ENCODE assay signal across 14 cellular contexts in genomic region chr11:86370922-86371614, GRCh38. TPM values are rescaled to one million over a fixed set of nuclear protein-coding genes. Genes with fewer than 3 reads are reported as not detected.
DNase-seq lines count a peak whose midpoint lies in the region; ATAC-seq, FAIRE-seq and TF ChIP-seq lines count a peak whose summit lies in the region.
"Had no signal": no experiment of that assay in that cellular context is flagged by ENCODE, and none has a peak within 500 bp of the region (broad histone marks: within the 10 kb centered on the region; RNA-seq: fewer than 3 reads in every experiment).

No MANE protein-coding gene starts in this region.

- H3K4me1 ChIP-seq in Caco-2 (peaks cover 14% of the 10 kb centered on the region), K562 (replicated peaks in 1 of 2; ENCODE audit: control insufficient read depth in 2 of 2, insufficient read depth in 2 of 2, low read length in 2 of 2) (peaks cover 0 to 4% of the 10 kb centered on the region in 2 experiments; a peak in 2 of 5 replicates), keratinocyte (ENCODE audit: control insufficient read depth, extremely low read depth, insufficient read depth, low read length) (peaks cover 18% of the 10 kb centered on the region)
- H3K4me1 ChIP-seq: psoas muscle had no signal

- H3K9me3 ChIP-seq in Caco-2 (peaks cover 12% of the 10 kb centered on the region), K562 (replicated peaks; ENCODE audit: control insufficient read depth, insufficient read depth, low read depth, low read length) (0 out of 2 replicates have a peak, but pooled peaks cover 2% of the 10 kb centered on the region), keratinocyte (ENCODE audit: control insufficient read depth, low read depth, low read length) (peaks cover 4% of the 10 kb centered on the region)
- H3K9me3 ChIP-seq: psoas muscle had no signal

- H3K36me3 ChIP-seq in Caco-2 (ENCODE audit: control insufficient read depth, insufficient read depth, low read length) (no peaks in the 10 kb centered on the region), K562 (ENCODE audit: control insufficient read depth, insufficient read depth, low read length) (no peaks in the 10 kb centered on the region), keratinocyte (ENCODE audit: control insufficient read depth in 2 of 2, extremely low read depth in 1 of 2, insufficient read depth in 2 of 2, low read length in 2 of 2) (no peaks in the 10 kb centered on the region)

- H4K20me1 ChIP-seq in K562 (replicated peaks; ENCODE audit: control insufficient read depth, insufficient read depth, low read length) (no peaks in the 10 kb centered on the region), keratinocyte (ENCODE audit: control insufficient read depth, extremely low read depth, insufficient read depth, low read length) (no peaks in the 10 kb centered on the region)

- H2AFZ ChIP-seq in K562 (ENCODE audit: low read depth, low read length) (peak overlapping the region; percentile 21; the same call in 1 of the 2 replicates), keratinocyte (ENCODE audit: control insufficient read depth, low read length) (peak overlapping the region; percentile 27)

- dilution Hi-C loops in keratinocyte (cut with MboI; ENCODE audit: extremely low pct_ligation_motif_present, low sequenced_read_pairs) = no loop called here

- ATAC-seq in K562 (peak; percentile 72), HG03108 (IDR thresholded peaks at IDR 0.05; ENCODE audit: unreplicated experiment) (no peak)
- ATAC-seq: WTC11 had no signal

- H3K4me3 ChIP-seq in Caco-2 (ENCODE audit: low read depth, low read length) = no peak overlapping the region
- H3K4me3 ChIP-seq in K562 = no peak overlapping the region
- H3K4me3 ChIP-seq in keratinocyte (ENCODE audit: control insufficient read depth in 2 of 3, extremely low read depth in 1 of 3, insufficient read depth in 2 of 3, low read depth in 1 of 3, low read length in 3 of 3) = no peak overlapping the region
- H3K4me3 ChIP-seq: lung, psoas muscle had no signal

- H3K27me3 ChIP-seq in Caco-2 (replicated peaks; ENCODE audit: control insufficient read depth, insufficient read depth, low read length) (no peaks in the 10 kb centered on the region), K562 (ENCODE audit: control insufficient read depth in 2 of 2, insufficient read depth in 2 of 2, low read length in 2 of 2) (no peaks in the 10 kb centered on the region; a peak in 1 of 5 replicates), keratinocyte (ENCODE audit: control insufficient read depth, extremely low read depth, insufficient read depth, low read length) (no peaks in the 10 kb centered on the region)

- no peak for TF ChIP-seq CTCF in Caco-2 (IDR thresholded peaks at IDR 0.05; ENCODE audit: insufficient read depth in 1 of 2, low read depth in 1 of 2, low read length in 1 of 2, severe bottlenecking in 1 of 2, unreplicated experiment in 1 of 2)
- no peak for TF ChIP-seq CTCF in K562 (IDR thresholded peaks at IDR 0.05 in 2 of 3, conservative IDR thresholded peaks at IDR 0.05 in 1 of 3; ENCODE audit: insufficient read depth in 2 of 3, low read depth in 1 of 3, low read length in 3 of 3)
- TF ChIP-seq CTCF in keratinocyte (optimal IDR thresholded peaks at IDR 0.05 in 1 of 3, IDR thresholded peaks at IDR 0.05 in 1 of 3, conservative IDR thresholded peaks at IDR 0.05 in 1 of 3; ENCODE audit: extremely low read depth in 1 of 3, insufficient read depth in 2 of 3, low read length in 3 of 3) = no peak
- TF ChIP-seq CTCF in GM10266 (IDR thresholded peaks at IDR 0.05; ENCODE audit: control insufficient read depth, insufficient read depth, low read depth, missing control alignments) = no peak

- intact Hi-C loops in Caco-2 (cut with micrococcal nuclease; ENCODE audit: unreplicated experiment) (no loop called here), K562 (cut with micrococcal nuclease) (no loop called here)

- no peak overlapping the region for H3K4me3 Mint-ChIP-seq in Caco-2 (ENCODE audit: unreplicated experiment)
- H3K4me3 Mint-ChIP-seq: CD8-positive, alpha-beta memory T cell; WTC11 had no signal

- TF ChIP-seq EP300 in K562 (IDR thresholded peaks at IDR 0.05; ENCODE audit: low read length) = no peak

- H3K27ac Mint-ChIP-seq in Caco-2 (ENCODE audit: unreplicated experiment) = peak overlapping the region; percentile 30
- H3K27ac Mint-ChIP-seq: CD8-positive, alpha-beta memory T cell; WTC11 had no signal

- in situ Hi-C loops in K562 (cut with MboI) = no loop called here

- peaks cover 14% of the 10 kb centered on the region for H3K4me1 Mint-ChIP-seq in Caco-2 (ENCODE audit: low read depth, unreplicated experiment)
- H3K4me1 Mint-ChIP-seq: CD8-positive, alpha-beta memory T cell had no signal

- FAIRE-seq in K562 (lab: Jason Lieb, UNC) = no peak
- FAIRE-seq in keratinocyte (lab: Jason Lieb, UNC) = peak; percentile 79

- no peaks in the 10 kb centered on the region for H3K27me3 Mint-ChIP-seq in Caco-2 (ENCODE audit: insufficient read depth, unreplicated experiment)

- TF ChIP-seq POLR2A in K562 (conservative IDR thresholded peaks at IDR 0.05) = no peak

- TF ChIP-seq RAD21 in K562 (CRISPR knock-in tag; conservative IDR thresholded peaks at IDR 0.05 in 1 of 2, IDR thresholded peaks at IDR 0.05 in 1 of 2) = no peak

- H3K27ac ChIP-seq in K562 (ENCODE audit: extremely low read depth, low read depth, low read length) (peak overlapping the region; percentile 34; the same call in 2 of the 3 replicates), keratinocyte (ENCODE audit: control insufficient read depth, insufficient read depth, low read length) (no peak overlapping the region)
- H3K27ac ChIP-seq: psoas muscle had no signal

- no TSS peak for BruUV-seq in Caco-2 (replicated peaks; lab: Mats Ljungman, UMichigan)
- BruUV-seq in K562 (replicated peaks; lab: Mats Ljungman, UMichigan) = no TSS peak

- POLR2A ChIA-PET in Caco-2 (lab: Charles Lee) = no interaction called here
- POLR2A ChIA-PET in K562 (lab: Yijun Ruan, JAX) = interaction anchor here (0.6 to 1.2 kb wide), 5 partner anchors 10 to 494 kb away, joined by 3 to 5 read pairs (median 3); partner anchors contain the start of gene HIKESHI

- peak; percentile 75 to 78 for DNase-seq in Caco-2
- DNase-seq in LHCN-M2 (ENCODE audit: low read depth) = peak; percentile 78
- peak in 1 of 4 experiments; percentile 39 for DNase-seq in K562 (ENCODE audit: extremely low read depth in 1 of 4, low spot score in 3 of 4)
- DNase-seq in keratinocyte (ENCODE audit: low read depth, low spot score) = peak; percentile 38
- DNase-seq in GM10266 (ENCODE audit: extremely low spot score) = no peak
- DNase-seq in anterior cingulate cortex (lab: John Stamatoyannopoulos, UW) = no peak
- DNase-seq in epidermal melanocyte (ENCODE audit: insufficient read length, low spot score) = no peak
- DNase-seq: activated T-cell treated with anti-CD3 and anti-CD28 coated beads, Interleukin-2, amount 50 U/mL, for 48 hours; caudate nucleus; CD8-positive, alpha-beta memory T cell had no signal

- H3K79me2 ChIP-seq in K562 (ENCODE audit: control insufficient read depth, insufficient read depth, low read length) (no peaks in the 10 kb centered on the region), keratinocyte (ENCODE audit: control insufficient read depth, insufficient read depth, low read length) (no peaks in the 10 kb centered on the region)

- no peak overlapping the region for H3K4me2 ChIP-seq in K562 (ENCODE audit: insufficient read depth, low read length)
- no peak overlapping the region for H3K4me2 ChIP-seq in keratinocyte (ENCODE audit: control insufficient read depth, extremely low read depth, insufficient read depth, low read depth, low read length)

- 20% methylated on average over 6 of the region's 6 CpGs for WGBS in K562 (ENCODE audit: insufficient coverage, low coverage, missing lambda C conversion rate)

- H3K36me3 Mint-ChIP-seq in Caco-2 (ENCODE audit: insufficient read depth, unreplicated experiment) = peaks cover 6% of the 10 kb centered on the region
- H3K36me3 Mint-ChIP-seq: CD8-positive, alpha-beta memory T cell had no signal

- CTCF ChIA-PET in Caco-2 (lab: Charles Lee) (interaction anchor here (1.1 kb wide), 1 partner anchor 10 kb away, joined by 5 read pairs; no protein-coding TSS in a partner anchor), K562 (lab: Yijun Ruan, JAX; ENCODE audit: low intra/inter-chr PET ratio) (no interaction called here)

- H3K9me3 Mint-ChIP-seq in Caco-2 (ENCODE audit: unreplicated experiment) = peaks cover 33% of the 10 kb centered on the region
- H3K9me3 Mint-ChIP-seq: CD8-positive, alpha-beta memory T cell had no signal

- H3K9ac ChIP-seq in K562 (ENCODE audit: insufficient read depth in 1 of 2, low read depth in 2 of 2, low read length in 2 of 2) (no peak overlapping the region), keratinocyte (ENCODE audit: control insufficient read depth, extremely low read depth, insufficient read depth, low read length) (no peak overlapping the region)

- H3K9me1 ChIP-seq in K562 (ENCODE audit: control insufficient read depth, insufficient read depth, low read length) = no peaks in the 10 kb centered on the region
- no peaks in the 10 kb centered on the region for H3K9me1 ChIP-seq in keratinocyte (ENCODE audit: control insufficient read depth, extremely low read depth, insufficient read depth, low read length)

RNA-seq across cellular contexts. Expression of gene CCDC81, which starts 3.6 kb away (rescaled TPM):
- total RNA-seq in Caco-2 (2022) (1.1 and 1.3 TPM in 2 replicates), LHCN-M2 (2014; rRNA removed) (0.19 TPM in 1 of 2 replicates, not detected in the other), K562 (2014; rRNA removed) (0.33 and 0.82 TPM in 2 replicates), K562 (2014; rRNA removed; fragmentation: Illumina TruSeq; extraction: Trizol) (0.36 and 0.54 TPM in 2 replicates), K562 (2015; rRNA removed; fragmentation: Illumina TruSeq; extraction: Trizol) (0.34 and 1.0 TPM in 2 replicates), K562 (2021) (0.16 and 0.63 TPM in 2 replicates)
- 0.32 TPM for polyA plus RNA-seq in LHCN-M2 (2012)
- 1.2 and 3.3 TPM in 2 replicates for total RNA-seq in K562 (2011; cell fraction: chromatin; rRNA removed; ENCODE audit: low replicate concordance)
- total RNA-seq in K562 (2011; cell fraction: nucleolus; rRNA removed) = 0.67 and 1.6 TPM in 2 replicates
- 0.59 and 2.4 TPM in 2 replicates for total RNA-seq in K562 (2011; cell fraction: nucleoplasm; rRNA removed)
- polyA plus RNA-seq in K562 (2011; rRNA removed) (0.30 and 0.46 TPM in 2 replicates), K562 (2014; fragmentation: Illumina TruSeq; extraction: Trizol) (0.28 and 0.48 TPM in 2 replicates), K562 (2014; fragmentation: Nextera tagmentation; extraction: Ambion mirVana) (under 1 TPM; 0.24 to 0.41 TPM), K562 (2014; rRNA removed) (0.23 and 0.90 TPM in 2 replicates), keratinocyte (0.06 to 0.42 TPM (median 0.15 TPM) in 3 replicates)
- polyA plus RNA-seq in K562 (2011; cell fraction: cytosol; rRNA removed) = 0.07 and 0.16 TPM in 2 replicates
- 1.7 and 1.8 TPM in 2 replicates for polyA plus RNA-seq in K562 (2011; cell fraction: nucleus; rRNA removed)
- 0.15 and 0.34 TPM in 2 replicates for polyA plus RNA-seq in K562 (2012)
- 0.95 and 1.4 TPM in 2 replicates for polyA minus RNA-seq in K562 (2011; rRNA and poly(A)+ RNA removed)
- polyA minus RNA-seq in K562 (2011; cell fraction: cytosol; rRNA and poly(A)+ RNA removed) = not detected in 2 replicates
- 0.67 and 2.0 TPM in 2 replicates for polyA minus RNA-seq in K562 (2011; cell fraction: nucleus; rRNA and poly(A)+ RNA removed)
- 0.35 TPM for polyA plus RNA-seq in keratinocyte (2011; ENCODE audit: low read depth)
- 0.05 and 0.07 TPM in 2 replicates for polyA plus RNA-seq in keratinocyte (2011; cell fraction: cytosol; rRNA removed)
- polyA plus RNA-seq in keratinocyte (2011; cell fraction: nucleus; rRNA removed) = 0.23 and 0.53 TPM in 2 replicates
- polyA plus RNA-seq in keratinocyte (2012; ENCODE audit: low replicate concordance) = 0.11 and 0.65 TPM in 2 replicates
- 0.10 to 1.4 TPM in 2 of 3 replicates, not detected in the other for polyA minus RNA-seq in keratinocyte
- not detected for polyA minus RNA-seq in keratinocyte (2011; cell fraction: cytosol; rRNA and poly(A)+ RNA removed)
- polyA minus RNA-seq in keratinocyte (2011; cell fraction: nucleus; rRNA and poly(A)+ RNA removed) = 0.63 and 1.6 TPM in 2 replicates

Comparison
In these comparisons a context has a peak if more than half of its experiments do, and no peak if none do; other contexts are left out.
1. DNase-seq: peak in Caco-2 (2 of 2), LHCN-M2 (single experiment) and keratinocyte (single experiment); none in GM10266 (single experiment), anterior cingulate cortex (0 of 58) and epidermal melanocyte (single experiment).